8 cellular contexts compared by ENCODE assay signal in the genomic region with DNA sequence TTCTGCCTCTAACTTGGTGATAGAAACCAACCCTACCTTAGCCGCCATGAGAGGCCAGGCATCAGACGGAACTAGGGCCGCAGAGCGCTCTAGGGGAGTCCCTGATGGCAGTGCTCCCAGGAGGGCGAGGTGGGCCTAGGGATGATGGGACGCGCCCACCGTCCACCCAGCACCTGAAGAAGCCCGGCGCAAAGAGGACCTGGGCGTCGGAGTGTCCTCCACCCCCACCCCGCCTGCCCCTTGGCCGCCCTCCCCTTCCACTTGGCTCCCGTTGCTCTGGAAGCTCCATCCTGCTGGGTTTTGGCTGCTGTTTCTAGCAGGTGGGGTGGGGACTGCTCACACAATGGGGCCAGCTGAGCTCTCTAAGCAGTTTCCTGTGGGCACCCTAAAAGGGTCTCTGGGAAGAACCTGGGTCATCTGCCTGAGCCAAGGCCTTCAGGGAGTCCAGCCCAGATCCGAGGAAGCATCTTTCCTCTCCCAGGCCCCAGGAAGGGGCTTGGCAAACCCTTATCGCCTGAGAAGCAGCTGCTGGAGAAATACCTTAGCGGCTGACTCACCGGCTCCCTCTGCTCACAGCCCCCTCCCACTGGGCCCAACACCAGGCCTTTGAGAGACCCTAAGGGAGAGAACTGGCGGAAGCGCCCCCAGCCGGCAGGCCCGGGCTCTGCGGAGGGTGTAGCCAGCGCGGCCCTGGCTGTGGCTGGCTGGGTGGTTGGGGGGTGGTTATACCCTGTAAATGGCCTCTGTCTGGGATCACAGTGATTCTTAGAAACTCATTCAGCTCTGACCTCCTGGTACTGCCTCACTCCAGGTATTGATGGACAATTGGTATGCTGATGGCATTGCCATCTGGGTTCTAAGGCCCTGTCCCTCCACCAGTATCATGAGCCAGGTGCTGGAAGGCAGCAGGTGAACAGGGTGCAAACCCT. TPM values are rescaled to one million over a fixed set of nuclear protein-coding genes. Genes with fewer than 3 reads are reported as not detected.
A peak's percentile ranks its signal among the peaks of the same experiment; 100 is the strongest.
DNase-seq lines count a peak whose midpoint lies in the region; ATAC-seq lines count a peak whose summit lies in the region.

No MANE protein-coding gene starts in this region.

- ATAC-seq in T-cell (replicated peaks in 1 of 4) (no peak), Right ventricle myocardium superior (ENCODE audit: poor library complexity) (peak; percentile 34), HG03280 (IDR thresholded peaks at IDR 0.05; ENCODE audit: unreplicated experiment) (no peak), GM21576 (IDR thresholded peaks at IDR 0.05; ENCODE audit: unreplicated experiment) (no peak)

- H3K9me3 Mint-ChIP-seq in T-helper 1 cell treated with Interleukin-12 subunit alpha and Interleukin-12 subunit beta and Interleukin-4 antibody, amounts not matched to agents 30 μg/mL and 1 μg/mL, for 36 hours, result no peaks in the 10 kb centered on the region
- H3K9me3 Mint-ChIP-seq in T-cell, result no peaks in the 10 kb centered on the region

- POLR2A ChIA-PET in T-cell (lab: Charles Lee), result no interaction called here

- DNase-seq in T-helper 1 cell (no peak), T-cell (no peak), Right ventricle myocardium superior (no peak), skeletal muscle cell (ENCODE audit: low read depth) (peak; percentile 90), DMS114 treated with DMSO at 0.1 percent for 48 hours (lab: John Stamatoyannopoulos, UW; ENCODE audit: unreplicated experiment) (no peak)

- H3K27ac Mint-ChIP-seq in T-helper 1 cell treated with Interleukin-12 subunit alpha and Interleukin-12 subunit beta and Interleukin-4 antibody, amounts not matched to agents 30 μg/mL and 1 μg/mL, for 36 hours, result no peak overlapping the region
- no peak overlapping the region for H3K27ac Mint-ChIP-seq in T-cell

- peak overlapping the region; percentile 75 for H3K4me3 Mint-ChIP-seq in T-helper 1 cell treated with Interleukin-12 subunit alpha and Interleukin-12 subunit beta and Interleukin-4 antibody, amounts not matched to agents 30 μg/mL and 1 μg/mL, for 36 hours
- H3K4me3 Mint-ChIP-seq in T-cell, result peak overlapping the region; percentile 81 to 88 (median 83)

- no peaks in the 10 kb centered on the region for H3K36me3 Mint-ChIP-seq in T-helper 1 cell treated with Interleukin-12 subunit alpha and Interleukin-12 subunit beta and Interleukin-4 antibody, amounts not matched to agents 30 μg/mL and 1 μg/mL, for 36 hours (ENCODE audit: low read depth)
- H3K36me3 Mint-ChIP-seq in T-cell, result no peaks in the 10 kb centered on the region

- H3K4me3 ChIP-seq in skeletal muscle cell (ENCODE audit: low read depth, low read length), result peak overlapping the region; percentile 46

- peaks cover 7% of the 10 kb centered on the region for H3K4me1 Mint-ChIP-seq in T-helper 1 cell treated with Interleukin-12 subunit alpha and Interleukin-12 subunit beta and Interleukin-4 antibody, amounts not matched to agents 30 μg/mL and 1 μg/mL, for 36 hours (ENCODE audit: low read depth)
- peaks cover 6 to 14% (median 10%) of the 10 kb centered on the region in 3 donors for H3K4me1 Mint-ChIP-seq in T-cell

- intact Hi-C loops in Right ventricle myocardium superior (cut with DNase I), result no loop called here

- peaks cover 35% of the 10 kb centered on the region for H3K27me3 Mint-ChIP-seq in T-helper 1 cell treated with Interleukin-12 subunit alpha and Interleukin-12 subunit beta and Interleukin-4 antibody, amounts not matched to agents 30 μg/mL and 1 μg/mL, for 36 hours (ENCODE audit: low read depth)
- peaks cover 4 to 12% of the 10 kb centered on the region in 2 donors for H3K27me3 Mint-ChIP-seq in T-cell

- CTCF ChIA-PET in T-cell (lab: Charles Lee), result no interaction called here

RNA-seq across cellular contexts. Expression of gene CREB3L1, which starts 19.3 kb away (rescaled TPM):
- total RNA-seq in T-cell, result under 1 TPM in 3 of 5 donors, not detected in 2; 0.38 to 0.72 (median 0.38) TPM
- total RNA-seq in Right ventricle myocardium superior, result 69.2 TPM

RNA-seq across cellular contexts. Expression of gene DGKZ, which starts 50.5 kb away (rescaled TPM):
- total RNA-seq in T-cell (100 to 1,000 TPM; 235 to 318 (median 251) TPM), Right ventricle myocardium superior (65.8 TPM)

Comparison
In these comparisons a context has a peak if more than half of its experiments do, and no peak if none do; other contexts are left out.
1. RNA of gene CREB3L1, which starts 19.3 kb away (total RNA-seq): 69.2 TPM in Right ventricle myocardium superior (single experiment); 0.38 to 0.72 TPM in T-cell; every median in the first group is over 10 times any median in the second.